27 cellular contexts compared by ENCODE assay signal in the genomic region with DNA sequence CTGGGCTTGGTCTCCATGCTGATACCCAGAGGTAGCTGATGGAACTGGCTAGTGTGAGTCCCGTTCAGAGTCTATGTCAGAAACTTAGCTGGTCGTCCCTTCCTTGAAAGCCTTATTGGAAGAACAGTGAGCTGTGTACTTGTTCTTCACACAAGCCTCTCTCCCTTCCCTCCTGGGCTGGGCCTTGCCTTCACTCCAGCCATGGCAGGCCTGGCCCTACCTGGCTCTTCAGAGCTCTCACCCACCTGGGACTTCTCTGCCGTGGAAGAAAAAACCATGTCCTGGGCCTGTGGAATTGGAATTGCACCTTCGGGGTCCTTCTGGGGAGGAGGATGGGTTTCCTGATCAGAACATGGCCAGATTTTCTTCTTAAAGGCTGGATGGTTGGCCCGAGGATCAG. TPM values are rescaled to one million over a fixed set of nuclear protein-coding genes. Genes with fewer than 3 reads are reported as not detected.
"Had no signal": no experiment of that assay in that cellular context is flagged by ENCODE, and none has a peak within 500 bp of the region (broad histone marks: within the 10 kb centered on the region; RNA-seq: fewer than 3 reads in every experiment).

No MANE protein-coding gene starts in this region.

- H3K36me3 ChIP-seq: breast epithelium, Peyer's patch, SJSA1 had no signal

- DNase-seq: activated B cell treated with CpG ODN at 0.5 μM for 24 hours; activated CD4-positive, alpha-beta T cell treated with anti-CD3 and anti-CD28 coated beads for 1 hour; activated CD4-positive, alpha-beta T cell treated with anti-CD3 and anti-CD28 coated beads, Interleukin-2, amount 10 ng/mL, durations not matched to agents 24 days and 14 days; activated CD4-positive, alpha-beta T cell treated with anti-CD3 and anti-CD28 coated beads, Interleukin-2, amount 50 U/mL, for 48 hours; activated gamma-delta T cell treated with Interleukin-2 at 50 U/mL for 16 hours; activated naive CD4-positive, alpha-beta T cell treated with anti-CD3 and anti-CD28 coated beads, Interleukin-2, amount 10 ng/mL, durations not matched to agents 7 days and 5 days; activated naive CD8-positive, alpha-beta T cell treated with anti-CD3 and anti-CD28 coated beads, Interleukin-2, amount 10 ng/mL, durations not matched to agents 7 days and 5 days; aorta; central memory CD4-positive, alpha-beta T cell; MV-4-11; NCI-H1436 treated with DMSO at 0.1 percent for 48 hours; NCI-H187; NCI-H2081; NCI-H446; NCI-H524; Peyer's patch; SHP77; T-helper 17 cell; T-helper 9 cell had no signal

- H3K27ac Mint-ChIP-seq: activated B cell treated with CpG ODN at 0.5 μM for 24 hours; activated CD4-positive, alpha-beta T cell treated with anti-CD3 and anti-CD28 coated beads, Interleukin-2, amount 10 ng/mL, durations not matched to agents 24 days and 14 days; activated naive CD4-positive, alpha-beta T cell treated with anti-CD3 and anti-CD28 coated beads, Interleukin-2, amount 10 ng/mL, durations not matched to agents 7 days and 5 days; activated naive CD8-positive, alpha-beta T cell treated with anti-CD3 and anti-CD28 coated beads, Interleukin-2, amount 10 ng/mL, durations not matched to agents 7 days and 5 days; activated T-helper 1 cell treated with anti-CD3 and anti-CD28 coated beads, Interleukin-12 subunit alpha, Interleukin-12 subunit beta, Interleukin-2, Interleukin-4 antibody, amounts not matched to agents 30 ng/mL and 10 ng/mL and 1 ng/mL, durations not matched to agents 14 hours and 24 hours and 36 hours had no signal

- H3K4me1 ChIP-seq: breast epithelium, SJSA1 had no signal

- H3K36me3 Mint-ChIP-seq: activated naive CD8-positive, alpha-beta T cell treated with anti-CD3 and anti-CD28 coated beads, Interleukin-2, amount 10 ng/mL, durations not matched to agents 7 days and 5 days had no signal

- H3K27me3 ChIP-seq: breast epithelium, Peyer's patch had no signal

- H3K9me3 ChIP-seq: breast epithelium, Peyer's patch, SJSA1 had no signal

- H3K27ac ChIP-seq: breast epithelium, KMS-11, Peyer's patch, RWPE1, SJSA1 had no signal

- ATAC-seq: HepG2, T-helper 17 cell had no signal

- H3K4me3 ChIP-seq: breast epithelium, Peyer's patch, SJSA1 had no signal

- H3K27me3 Mint-ChIP-seq: activated B cell treated with CpG ODN at 0.5 μM for 24 hours; activated naive CD8-positive, alpha-beta T cell treated with anti-CD3 and anti-CD28 coated beads, Interleukin-2, amount 10 ng/mL, durations not matched to agents 7 days and 5 days; T-helper 17 cell had no signal

- H3K4me3 Mint-ChIP-seq: activated B cell treated with CpG ODN at 0.5 μM for 24 hours; activated CD4-positive, alpha-beta T cell treated with anti-CD3 and anti-CD28 coated beads, Interleukin-2, amount 10 ng/mL, durations not matched to agents 24 days and 14 days; activated naive CD4-positive, alpha-beta T cell treated with anti-CD3 and anti-CD28 coated beads, Interleukin-2, amount 10 ng/mL, durations not matched to agents 7 days and 5 days; activated naive CD8-positive, alpha-beta T cell treated with anti-CD3 and anti-CD28 coated beads, Interleukin-2, amount 10 ng/mL, durations not matched to agents 7 days and 5 days; activated T-helper 1 cell treated with anti-CD3 and anti-CD28 coated beads, Interleukin-12 subunit alpha, Interleukin-12 subunit beta, Interleukin-2, Interleukin-4 antibody, amounts not matched to agents 30 ng/mL and 10 ng/mL and 1 ng/mL, durations not matched to agents 14 hours and 24 hours and 36 hours; T-helper 17 cell had no signal

- H3K9me3 Mint-ChIP-seq: activated B cell treated with CpG ODN at 0.5 μM for 24 hours; activated CD4-positive, alpha-beta T cell treated with anti-CD3 and anti-CD28 coated beads, Interleukin-2, amount 10 ng/mL, durations not matched to agents 24 days and 14 days; activated naive CD4-positive, alpha-beta T cell treated with anti-CD3 and anti-CD28 coated beads, Interleukin-2, amount 10 ng/mL, durations not matched to agents 7 days and 5 days; activated T-helper 1 cell treated with anti-CD3 and anti-CD28 coated beads, Interleukin-12 subunit alpha, Interleukin-12 subunit beta, Interleukin-2, Interleukin-4 antibody, amounts not matched to agents 30 ng/mL and 10 ng/mL and 1 ng/mL, durations not matched to agents 14 hours and 24 hours and 36 hours had no signal

RNA-seq across cellular contexts. Expression of a gene that starts 20.3 kb away (rescaled TPM):
- total RNA-seq: chondrocyte, HepG2, MCF 10A, SJSA1 had no signal
- polyA plus RNA-seq: HepG2 had no signal
